ENCODE assay signal across 21 cellular contexts in the genomic region with DNA sequence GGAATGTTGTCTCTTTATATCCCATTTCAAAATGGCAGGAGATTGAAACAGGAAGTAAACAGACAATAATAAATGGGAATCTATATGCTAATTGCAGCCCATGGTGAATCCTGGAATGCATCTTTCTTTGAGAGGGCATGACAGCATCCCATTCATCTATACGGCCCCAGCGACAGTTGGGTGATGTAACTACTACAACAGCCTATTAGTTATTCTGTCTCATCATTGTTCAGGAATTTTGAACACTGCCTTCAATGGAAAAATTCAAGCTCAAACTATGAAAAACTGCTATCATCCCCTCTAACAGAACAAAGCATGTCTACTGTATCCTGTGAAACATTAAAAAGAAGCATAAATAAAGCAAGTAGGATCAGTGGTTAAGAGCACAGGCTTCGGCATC.
DNase-seq lines count a peak whose midpoint lies in the region; ATAC-seq and TF ChIP-seq lines count a peak whose summit lies in the region.
"Had no signal": no experiment of that assay in that cellular context is flagged by ENCODE, and none has a peak within 500 bp of the region (broad histone marks: within the 10 kb centered on the region; RNA-seq: fewer than 3 reads in every experiment).

No MANE protein-coding gene starts in this region.

- no peak overlapping the region for H3K27ac Mint-ChIP-seq in activated CD4-positive, alpha-beta memory T cell treated with anti-CD3 and anti-CD28 coated beads, Interleukin-2, amount 10 ng/mL, durations not matched to agents 7 days and 5 days
- H3K27ac Mint-ChIP-seq: activated CD4-positive, alpha-beta T cell treated with anti-CD3 and anti-CD28 coated beads, Interleukin-2, amount 10 ng/mL, durations not matched to agents 7 days and 5 days; activated naive CD4-positive, alpha-beta T cell treated with anti-CD3 and anti-CD28 coated beads, Interleukin-2, amount 50 U/mL, for 24 hours had no signal

- WGBS in mesenchymal stem cell: 6% methylated on average over 2 of the region's 3 CpGs

- no peaks in the 10 kb centered on the region for H3K79me1 ChIP-seq in mesenchymal stem cell (replicated peaks; ENCODE audit: low read length, poor library complexity, severe bottlenecking)

- H2AFZ ChIP-seq in mesenchymal stem cell (ENCODE audit: low read depth, low read length) (no peak overlapping the region), PC-9 (no peak overlapping the region)

- no peaks in the 10 kb centered on the region for H3K4me1 Mint-ChIP-seq in activated CD4-positive, alpha-beta memory T cell treated with anti-CD3 and anti-CD28 coated beads, Interleukin-2, amount 10 ng/mL, durations not matched to agents 7 days and 5 days
- H3K4me1 Mint-ChIP-seq: activated CD4-positive, alpha-beta T cell treated with anti-CD3 and anti-CD28 coated beads, Interleukin-2, amount 10 ng/mL, durations not matched to agents 7 days and 5 days; activated naive CD4-positive, alpha-beta T cell treated with anti-CD3 and anti-CD28 coated beads, Interleukin-2, amount 50 U/mL, for 24 hours had no signal

- H3K9ac ChIP-seq in mesenchymal stem cell (ENCODE audit: low read length): no peak overlapping the region

- H2BK15ac ChIP-seq in mesenchymal stem cell (ENCODE audit: low read depth, poor library complexity, severe bottlenecking): no peak overlapping the region

- H4K8ac ChIP-seq in mesenchymal stem cell (ENCODE audit: low read length): no peak overlapping the region

- no peak overlapping the region for H4K91ac ChIP-seq in mesenchymal stem cell (ENCODE audit: low read length)

- H3K36me3 Mint-ChIP-seq in activated CD4-positive, alpha-beta memory T cell treated with anti-CD3 and anti-CD28 coated beads, Interleukin-2, amount 10 ng/mL, durations not matched to agents 7 days and 5 days (ENCODE audit: low read depth): no peaks in the 10 kb centered on the region
- H3K36me3 Mint-ChIP-seq: activated naive CD4-positive, alpha-beta T cell treated with anti-CD3 and anti-CD28 coated beads, Interleukin-2, amount 50 U/mL, for 24 hours had no signal

- H3F3A ChIP-seq in PC-9 (ENCODE audit: insufficient read depth, low read depth): no peaks in the 10 kb centered on the region

- no peak overlapping the region for H2BK120ac ChIP-seq in mesenchymal stem cell (ENCODE audit: low read depth, low read length)

- H3K79me2 ChIP-seq in PC-9 (ENCODE audit: low read depth): no peaks in the 10 kb centered on the region

- H3K9me3 Mint-ChIP-seq in activated CD4-positive, alpha-beta memory T cell treated with anti-CD3 and anti-CD28 coated beads, Interleukin-2, amount 10 ng/mL, durations not matched to agents 7 days and 5 days: no peaks in the 10 kb centered on the region
- H3K9me3 Mint-ChIP-seq: activated CD4-positive, alpha-beta T cell treated with anti-CD3 and anti-CD28 coated beads, Interleukin-2, amount 10 ng/mL, durations not matched to agents 7 days and 5 days; activated naive CD4-positive, alpha-beta T cell treated with anti-CD3 and anti-CD28 coated beads, Interleukin-2, amount 50 U/mL, for 24 hours had no signal

- BruUV-seq in PC-9 (replicated peaks; lab: Mats Ljungman, UMichigan): no TSS peak

- no peak overlapping the region for H3K18ac ChIP-seq in mesenchymal stem cell (ENCODE audit: low read depth in 1 of 2, low read length in 2 of 2)

- no peaks in the 10 kb centered on the region for H3K9me2 ChIP-seq in PC-9 (ENCODE audit: insufficient read depth)

- intact Hi-C loops in PC-9 (cut with micrococcal nuclease; ENCODE audit: unreplicated experiment): no loop called here

- H3K27ac ChIP-seq in HEK293 (ENCODE audit: extremely low read depth, low read depth, low read length) (no peak overlapping the region), mesenchymal stem cell (ENCODE audit: low read length, poor library complexity, severe bottlenecking) (peak overlapping the region; percentile 7), PC-9 (no peak overlapping the region)
- H3K27ac ChIP-seq: epithelial cell of prostate, gastrocnemius medialis, HL-60, lower lobe of right lung, prostate gland, transverse colon had no signal

- DNase-seq in AG10803 (ENCODE audit: low read depth) (peak; percentile 31), astrocyte of the spinal cord (ENCODE audit: low read depth, low spot score) (peak; percentile 20), mesenchymal stem cell (peak; percentile 57), SW 1271 (lab: John Stamatoyannopoulos, UW) (no peak), PC-9 (no peak)
- DNase-seq in activated CD4-positive, alpha-beta memory T cell treated with anti-CD3 and anti-CD28 coated beads, Interleukin-2, amount 10 ng/mL, durations not matched to agents 7 days and 5 days: no peak
- DNase-seq: activated CD4-positive, alpha-beta T cell treated with anti-CD3 and anti-CD28 coated beads, Interleukin-2, amount 10 ng/mL, durations not matched to agents 7 days and 5 days; aorta; gastrocnemius medialis; lower lobe of right lung; NCI-H187; NCI-H2227 treated with DMSO at 0.1 percent for 48 hours; NCI-H82; T-helper 9 cell; transverse colon had no signal

- H3K4ac ChIP-seq in mesenchymal stem cell (ENCODE audit: low read depth in 1 of 2, low read length in 2 of 2): no peak overlapping the region

- no peak overlapping the region for H3K23ac ChIP-seq in mesenchymal stem cell (ENCODE audit: low read length in 2 of 2)

- H2BK12ac ChIP-seq in mesenchymal stem cell (ENCODE audit: low read length in 2 of 2): no peak overlapping the region

- H3K14ac ChIP-seq in mesenchymal stem cell (ENCODE audit: low read length in 2 of 2): no peak overlapping the region

- POLR2A ChIA-PET in HEK293 (lab: Yijun Ruan, JAX): no interaction called here
- POLR2A ChIA-PET in PC-9 (lab: Charles Lee; ENCODE audit: unreplicated experiment): no interaction called here
- POLR2A ChIA-PET in activated CD4-positive, alpha-beta memory T cell treated with anti-CD3 and anti-CD28 coated beads, Interleukin-2, amount 10 ng/mL, durations not matched to agents 7 days and 5 days (lab: Charles Lee): no interaction called here

- H3K4me1 ChIP-seq in HEK293 (ENCODE audit: control insufficient read depth, insufficient read depth, low read length) (no peaks in the 10 kb centered on the region), mesenchymal stem cell (ENCODE audit: control insufficient read depth, insufficient read depth, low read depth, low read length) (no peaks in the 10 kb centered on the region), PC-9 (replicated peaks; ENCODE audit: insufficient read depth) (no peaks in the 10 kb centered on the region)
- H3K4me1 ChIP-seq: gastrocnemius medialis, lower lobe of right lung, prostate gland, transverse colon had no signal

- no peak for TF ChIP-seq CTCF in AG10803 (conservative IDR thresholded peaks at IDR 0.05; ENCODE audit: low read length)
- TF ChIP-seq CTCF in HEK293 (tag by site-specific recombination; IDR thresholded peaks at IDR 0.05): no peak
- no peak for TF ChIP-seq CTCF in astrocyte of the spinal cord (IDR thresholded peaks at IDR 0.05; ENCODE audit: low read depth, low read length)
- no peak for TF ChIP-seq CTCF in PC-9 (conservative IDR thresholded peaks at IDR 0.05)

- no peak for ATAC-seq in HG02759 (IDR thresholded peaks at IDR 0.05; ENCODE audit: unreplicated experiment)
- ATAC-seq: gastrocnemius medialis, lower lobe of right lung had no signal

- H3K4me3 ChIP-seq in AG10803 (ENCODE audit: low read length): no peak overlapping the region
- no peak overlapping the region for H3K4me3 ChIP-seq in HEK293 (ENCODE audit: low read depth, low read length)
- H3K4me3 ChIP-seq in astrocyte of the spinal cord (ENCODE audit: low read depth, low read length): no peak overlapping the region
- H3K4me3 ChIP-seq in mesenchymal stem cell (ENCODE audit: insufficient read depth in 1 of 2, low read depth in 1 of 2, low read length in 2 of 2): no peak overlapping the region
- no peak overlapping the region for H3K4me3 ChIP-seq in PC-9
- H3K4me3 ChIP-seq: gastrocnemius medialis, lower lobe of right lung, prostate gland, transverse colon had no signal

- CTCF ChIA-PET in HEK293 (lab: Yijun Ruan, JAX) (no interaction called here), PC-9 (lab: Charles Lee) (no interaction called here)
- CTCF ChIA-PET in activated CD4-positive, alpha-beta memory T cell treated with anti-CD3 and anti-CD28 coated beads, Interleukin-2, amount 10 ng/mL, durations not matched to agents 7 days and 5 days (lab: Charles Lee): no interaction called here

- H3K27me3 ChIP-seq in mesenchymal stem cell (ENCODE audit: control insufficient read depth in 1 of 2, insufficient read depth in 1 of 2, low read length in 2 of 2) (no peaks in the 10 kb centered on the region), PC-9 (ENCODE audit: insufficient read depth, low read depth) (no peaks in the 10 kb centered on the region)
- H3K27me3 ChIP-seq: gastrocnemius medialis, transverse colon had no signal

- no peak overlapping the region for H2AK5ac ChIP-seq in mesenchymal stem cell (ENCODE audit: low read length, severe bottlenecking)

- H3K4me2 ChIP-seq in mesenchymal stem cell (ENCODE audit: low read length, poor library complexity, severe bottlenecking) (no peak overlapping the region), PC-9 (no peak overlapping the region)

- no peaks in the 10 kb centered on the region for H3K27me3 Mint-ChIP-seq in activated CD4-positive, alpha-beta memory T cell treated with anti-CD3 and anti-CD28 coated beads, Interleukin-2, amount 10 ng/mL, durations not matched to agents 7 days and 5 days
- H3K27me3 Mint-ChIP-seq: activated CD4-positive, alpha-beta T cell treated with anti-CD3 and anti-CD28 coated beads, Interleukin-2, amount 10 ng/mL, durations not matched to agents 7 days and 5 days had no signal

- H2BK5ac ChIP-seq in mesenchymal stem cell (ENCODE audit: low read depth, low read length, poor library complexity, severe bottlenecking): no peak overlapping the region

- H3K4me3 Mint-ChIP-seq in activated CD4-positive, alpha-beta memory T cell treated with anti-CD3 and anti-CD28 coated beads, Interleukin-2, amount 10 ng/mL, durations not matched to agents 7 days and 5 days: no peak overlapping the region
- H3K4me3 Mint-ChIP-seq: activated CD4-positive, alpha-beta T cell treated with anti-CD3 and anti-CD28 coated beads, Interleukin-2, amount 10 ng/mL, durations not matched to agents 7 days and 5 days; activated naive CD4-positive, alpha-beta T cell treated with anti-CD3 and anti-CD28 coated beads, Interleukin-2, amount 50 U/mL, for 24 hours had no signal

- H4K20me1 ChIP-seq in PC-9 (ENCODE audit: insufficient read depth): no peaks in the 10 kb centered on the region

- in situ Hi-C loops in astrocyte of the spinal cord (cut with HindIII; ENCODE audit: low sequenced_read_pairs): no loop called here

- H3K9me3 ChIP-seq in HEK293 (ENCODE audit: control insufficient read depth, insufficient read depth, low read depth, low read length): no peaks in the 10 kb centered on the region
- H3K9me3 ChIP-seq in mesenchymal stem cell (ENCODE audit: control insufficient read depth, low read length): no peaks in the 10 kb centered on the region
- no peaks in the 10 kb centered on the region for H3K9me3 ChIP-seq in PC-9 (ENCODE audit: insufficient read depth, low read depth)
- H3K9me3 ChIP-seq: gastrocnemius medialis, lower lobe of right lung, prostate gland, transverse colon had no signal

- H3K36me3 ChIP-seq in HEK293 (ENCODE audit: control insufficient read depth in 2 of 2, insufficient read depth in 1 of 2, low read length in 2 of 2) (no peaks in the 10 kb centered on the region), mesenchymal stem cell (ENCODE audit: control insufficient read depth in 1 of 2, insufficient read depth in 2 of 2, low read depth in 1 of 2, low read length in 2 of 2) (no peaks in the 10 kb centered on the region), PC-9 (ENCODE audit: low read depth) (no peaks in the 10 kb centered on the region)
- H3K36me3 ChIP-seq: gastrocnemius medialis, lower lobe of right lung, prostate gland, transverse colon had no signal

Comparison
In these comparisons a context has a peak if more than half of its experiments do, and no peak if none do; other contexts are left out.
1. DNase-seq: peak in AG10803 (single experiment), astrocyte of the spinal cord (single experiment) and mesenchymal stem cell (single experiment); none in SW 1271 (0 of 2), PC-9 (0 of 2) and activated CD4-positive, alpha-beta memory T cell treated with anti-CD3 and anti-CD28 coated beads, Interleukin-2, amount 10 ng/mL, durations not matched to agents 7 days and 5 days (single experiment).